Comparison of ENCODE assay signal across 1 cellular context in genomic region chr20:19947611-19948264, GRCh38.
TF ChIP-seq lines count a peak whose summit lies in the region.

No MANE protein-coding gene starts in this region.

TF ChIP-seq in GM23338, 12 proteins besides CTCF, POLR2A, EP300 and RAD21 (continued from another document):
- TF ChIP-seq JUNB (IDR thresholded peaks at IDR 0.05; ENCODE audit: unreplicated experiment): no peak
- TF ChIP-seq ZNF114 (CRISPR knock-in tag; IDR thresholded peaks at IDR 0.05): no peak
- TF ChIP-seq REST (IDR thresholded peaks at IDR 0.05; ENCODE audit: unreplicated experiment): no peak
